In genomic region chr6:134637847-134638438, GRCh38 we compare ENCODE assay signal across 1 cellular context.
A peak's percentile ranks its signal among the peaks of the same experiment; 100 is the strongest.
TF ChIP-seq lines count a peak whose summit lies in the region.

No MANE protein-coding gene starts in this region.

TF ChIP-seq in K562, 482 proteins besides CTCF, POLR2A, EP300 and RAD21:
- TF ChIP-seq MAFG (tag; conservative IDR thresholded peaks at IDR 0.05), result peak; percentile 45; the same call in 1 of the 2 replicates
- TF ChIP-seq ELK1 (CRISPR knock-in tag; IDR thresholded peaks at IDR 0.05), result no peak
- TF ChIP-seq C11orf30 (IDR thresholded peaks at IDR 0.05; ENCODE audit: low read depth), result peak; percentile 43; the same call in 1 of the 2 replicates
- TF ChIP-seq ZNF316 (IDR thresholded peaks at IDR 0.05), result peak; percentile 64
TF ChIP-seq in K562: peak in this region for 3.
